Comparison of ENCODE assay signal across 8 cellular contexts in genomic region chr15:42495361-42496212, GRCh38. TPM values are rescaled to one million over a fixed set of nuclear protein-coding genes. Genes with fewer than 3 reads are reported as not detected.
DNase-seq lines count a peak whose midpoint lies in the region; ATAC-seq and TF ChIP-seq lines count a peak whose summit lies in the region.

Gene SNAP23 (plus strand): TSS chr15:42495634. CDS start chr15:42511847, 16,213 bp downstream.

- peak within 1 kb of the TSS; percentile 91 for H2AFZ ChIP-seq in IMR-90 (replicated peaks; ENCODE audit: low read length, poor library complexity)

- peak; percentile 92 for TF ChIP-seq POLR2A in IMR-90 (IDR thresholded peaks at IDR 0.05; ENCODE audit: low read depth, low read length)

- H2BK20ac ChIP-seq in IMR-90 (ENCODE audit: low read depth, low read length) = peak within 1 kb of the TSS; percentile 63

- peak within 1 kb of the TSS; percentile 49 for H3K18ac ChIP-seq in IMR-90 (ENCODE audit: low read depth, low read length)

- no peaks in the 10 kb centered on the region; the same call in 1 of the 2 replicates for H4K20me1 ChIP-seq in IMR-90 (ENCODE audit: insufficient read depth, low read length)

- peak within 1 kb of the TSS; percentile 73 for H3K27ac ChIP-seq in IMR-90 (ENCODE audit: insufficient read depth, low read length)

- intact Hi-C loops in IMR-90 (cut with micrococcal nuclease) = loop anchor here (1.0 kb wide), 1 partner anchor 53 kb away; the partner anchor contains the start of genes HAUS2 and LRRC57

- peak within 1 kb of the TSS; percentile 93 for H2BK5ac ChIP-seq in IMR-90 (ENCODE audit: low read depth, low read length, poor library complexity, severe bottlenecking)

- no peaks in the 10 kb centered on the region for H3K9me3 ChIP-seq in IMR-90 (ENCODE audit: control insufficient read depth, insufficient read depth, low read length)
- H3K9me3 ChIP-seq in mononuclear cell (ENCODE audit: low read depth, low read length) = no peaks in the 10 kb centered on the region

- ATAC-seq in GM21528 (IDR thresholded peaks at IDR 0.05; ENCODE audit: low FRiP score, unreplicated experiment) (peak; percentile 70), IMR-90 (ENCODE audit: low read depth) (peak; percentile 92)

- POLR2A ChIA-PET in IMR-90 (lab: Charles Lee; ENCODE audit: unreplicated experiment) = interaction anchor here (1.0 kb wide), 1 partner anchor 12 kb away, joined by 3 read pairs; no protein-coding TSS in a partner anchor

- BruUV-seq in IMR-90 (replicated peaks; lab: Mats Ljungman, UMichigan) = no TSS peak

- H3K4me1 ChIP-seq in IMR-90 (ENCODE audit: control insufficient read depth, insufficient read depth, low read length) = peaks cover 10% of the 10 kb centered on the region
- peaks cover 77% of the 10 kb centered on the region for H3K4me1 ChIP-seq in mononuclear cell (ENCODE audit: insufficient read depth, low read length)

- H2BK120ac ChIP-seq in IMR-90 (ENCODE audit: low read depth, low read length) = peak within 1 kb of the TSS; percentile 75

- H3K9ac ChIP-seq in IMR-90 (ENCODE audit: low read depth, low read length) = peak within 1 kb of the TSS; percentile 81

- peak within 1 kb of the TSS; percentile 93 for H3K4ac ChIP-seq in IMR-90 (ENCODE audit: low read depth, low read length)

- peak within 1 kb of the TSS; percentile 81 to 98 for H4K8ac ChIP-seq in IMR-90 (ENCODE audit: low read depth in 2 of 2, low read length in 2 of 2)

- peak within 1 kb of the TSS; percentile 92 for H4K91ac ChIP-seq in IMR-90 (ENCODE audit: insufficient read depth, low read depth, low read length)

- peak; percentile 96 for DNase-seq in D341Med (ENCODE audit: low spot score)
- DNase-seq in IMR-90 = peak; percentile 96
- peak; percentile 65 for DNase-seq in OCI-M2 (lab: John Stamatoyannopoulos, UW; ENCODE audit: unreplicated experiment)
- DNase-seq in activated T-cell treated with anti-CD3 and anti-CD28 coated beads for 4 hours = peak; percentile 61
- DNase-seq in epithelial cell of esophagus (ENCODE audit: low read depth) = peak; percentile 96
- peak; percentile 72 to 73 for DNase-seq in stimulated activated CD8-positive, alpha-beta memory T cell treated with anti-CD3 and anti-CD28 coated beads, Interleukin-2, amount 100 ng/mL, for 48 hours (ENCODE audit: low read depth in 2 of 2)

- peak within 1 kb of the TSS; percentile 94 for H2AK9ac ChIP-seq in IMR-90 (replicated peaks; ENCODE audit: low read depth, low read length, poor library complexity)

- peak within 1 kb of the TSS; percentile 87 for H2AK5ac ChIP-seq in IMR-90 (ENCODE audit: low read depth, low read length)

- peaks cover 10 to 46% of the 10 kb centered on the region in 2 experiments for H3K79me1 ChIP-seq in IMR-90 (ENCODE audit: low read depth in 1 of 2, low read length in 2 of 2)

- no peaks in the 10 kb centered on the region for H3K36me3 ChIP-seq in IMR-90 (ENCODE audit: control insufficient read depth, insufficient read depth, low read length)

- 0% methylated on average over 19 of the region's 43 CpGs; no CpG with 5 or more reads in 1 of the 2 experiments for WGBS in IMR-90 (ENCODE audit: extremely low coverage in 2 of 2, insufficient read length in 1 of 2), 2 experiments

- CTCF ChIA-PET in IMR-90 (lab: Yijun Ruan, JAX) = interaction anchor here (0.6 to 1.2 kb wide), 2 partner anchors 12 to 499 kb away, joined by 3 read pairs; no protein-coding TSS in a partner anchor

- no peak for TF ChIP-seq RAD21 in IMR-90 (IDR thresholded peaks at IDR 0.05; ENCODE audit: low read length)

- peaks cover 10% of the 10 kb centered on the region for H3K9me1 ChIP-seq in IMR-90 (ENCODE audit: insufficient read depth, low read length)

- in situ Hi-C loops in IMR-90 (cut with MboI; ENCODE audit: low sequenced_read_pairs) = no loop called here

- H3K4me3 ChIP-seq in IMR-90 (ENCODE audit: insufficient read depth, low read depth, low read length) = peak within 1 kb of the TSS; percentile 83
- H3K4me3 ChIP-seq in epithelial cell of esophagus (ENCODE audit: low read length) = peak within 1 kb of the TSS; percentile 97
- H3K4me3 ChIP-seq in mononuclear cell (ENCODE audit: low read length) = peak within 1 kb of the TSS; percentile 98

- no peak for TF ChIP-seq CTCF in IMR-90 (conservative IDR thresholded peaks at IDR 0.05; ENCODE audit: low read depth, low read length)
- TF ChIP-seq CTCF in epithelial cell of esophagus (IDR thresholded peaks at IDR 0.05; ENCODE audit: insufficient read depth, low read depth, low read length, missing control alignments) = no peak

- peak within 1 kb of the TSS; percentile 84 for H3K4me2 ChIP-seq in IMR-90 (ENCODE audit: low read depth, low read length)

- no peaks in the 10 kb centered on the region for H3K27me3 ChIP-seq in IMR-90 (ENCODE audit: control insufficient read depth, insufficient read depth, low read length)
- H3K27me3 ChIP-seq in mononuclear cell (ENCODE audit: insufficient read depth, low read length) = no peaks in the 10 kb centered on the region

- dilution Hi-C loops in IMR-90 (cut with HindIII; ENCODE audit: low sequenced_read_pairs, unreplicated experiment) = no loop called here

- H4K5ac ChIP-seq in IMR-90 (ENCODE audit: low read depth, low read length) = peak within 1 kb of the TSS; percentile 96

- peak within 1 kb of the TSS; percentile 94 for H3K23ac ChIP-seq in IMR-90 (ENCODE audit: low read depth, low read length)

- peak within 1 kb of the TSS; percentile 97 for H3K14ac ChIP-seq in IMR-90 (replicated peaks; ENCODE audit: low read depth, low read length)

- H2BK15ac ChIP-seq in IMR-90 (ENCODE audit: low read depth, low read length) = peak within 1 kb of the TSS; percentile 95; the same call in 2 of the 3 replicates

- H3K56ac ChIP-seq in IMR-90 (ENCODE audit: extremely low read depth, insufficient read depth, low read length) = peak within 1 kb of the TSS; percentile 90

TF ChIP-seq in IMR-90, 13 proteins besides CTCF, POLR2A, EP300 and RAD21:
- 0 out of 2 replicates have a peak, but pooled peaks have one; percentile 19 for TF ChIP-seq CHD1 (IDR thresholded peaks at IDR 0.05; ENCODE audit: low read depth, low read length)
- no peak for TF ChIP-seq BHLHE40 (IDR thresholded peaks at IDR 0.05; ENCODE audit: low read depth, low read length)
- TF ChIP-seq FOS (IDR thresholded peaks at IDR 0.05; ENCODE audit: low read depth, low read length) = no peak
- TF ChIP-seq RFX5 (IDR thresholded peaks at IDR 0.05; ENCODE audit: low read depth, low read length) = no peak
- TF ChIP-seq NFE2L2 (IDR thresholded peaks at IDR 0.05; ENCODE audit: low read depth, low read length) = no peak
- no peak for TF ChIP-seq SMC3 (IDR thresholded peaks at IDR 0.05; ENCODE audit: low read depth, low read length)
- no peak for TF ChIP-seq USF2 (IDR thresholded peaks at IDR 0.05; ENCODE audit: low read depth, low read length)
- no peak for TF ChIP-seq RCOR1 (IDR thresholded peaks at IDR 0.05; ENCODE audit: insufficient replicate concordance, low read length)
- no peak for TF ChIP-seq MAFK (IDR thresholded peaks at IDR 0.05; ENCODE audit: low read depth, low read length)
- TF ChIP-seq ELK1 (IDR thresholded peaks at IDR 0.05; ENCODE audit: borderline replicate concordance, low read depth, low read length) = no peak
- TF ChIP-seq MXI1 (IDR thresholded peaks at IDR 0.05; ENCODE audit: borderline replicate concordance, low read depth, low read length) = peak; percentile 36
- TF ChIP-seq MAZ (IDR thresholded peaks at IDR 0.05; ENCODE audit: borderline replicate concordance, low read depth, low read length) = 0 out of 2 replicates have a peak, but pooled peaks have one; percentile 28
- TF ChIP-seq CEBPB (IDR thresholded peaks at IDR 0.05; ENCODE audit: low read depth, low read length) = 0 out of 2 replicates have a peak, but pooled peaks have one; percentile 34

RNA-seq across cellular contexts. Expression of gene SNAP23, which starts in this region (rescaled TPM):
- 36.0 and 72.5 TPM in 2 replicates for total RNA-seq in IMR-90 (2012; rRNA removed)
- 37.2 and 45.5 TPM in 2 replicates for polyA plus RNA-seq in IMR-90 (2012; rRNA removed)
- polyA plus RNA-seq in IMR-90 (2012; cell fraction: cytosol; rRNA removed) = 7.1 and 8.5 TPM in 2 replicates
- polyA plus RNA-seq in IMR-90 (2012; cell fraction: nucleus; rRNA removed; ENCODE audit: low replicate concordance) = 7.5 and 77.2 TPM in 2 replicates
- total RNA-seq in mononuclear cell = 84.8 TPM

Comparison
In these comparisons a context has a peak if more than half of its experiments do, and no peak if none do; other contexts are left out.
1. Peak in every context shown above with its lines: DNase-seq, ATAC-seq, H3K4me3 ChIP-seq and H3K27ac ChIP-seq.